22 cellular contexts compared by ENCODE assay signal in genomic region chr16:89351645-89352044, GRCh38.
DNase-seq lines count a peak whose midpoint lies in the region; ATAC-seq, FAIRE-seq and TF ChIP-seq lines count a peak whose summit lies in the region.
"Had no signal": no experiment of that assay in that cellular context is flagged by ENCODE, and none has a peak within 500 bp of the region (broad histone marks: within the 10 kb centered on the region; RNA-seq: fewer than 3 reads in every experiment).

No MANE protein-coding gene starts in this region.

- H3K4me3 ChIP-seq in cardiac muscle cell: no peak overlapping the region
- no peak overlapping the region for H3K4me3 ChIP-seq in HepG2 (replicated peaks in 1 of 3; ENCODE audit: insufficient read depth in 1 of 3, low read depth in 2 of 3, low read length in 3 of 3)
- no peak overlapping the region for H3K4me3 ChIP-seq in smooth muscle cell
- H3K4me3 ChIP-seq: GM12878, prostate gland, suprapubic skin had no signal

- peaks cover 8% of the 10 kb centered on the region for H3F3A ChIP-seq in smooth muscle cell (ENCODE audit: low read depth)

- ATAC-seq in left cardiac atrium: no peak
- ATAC-seq in HepG2: peak; percentile 14; the same call in 1 of the 3 replicates
- ATAC-seq in GM21528 (IDR thresholded peaks at IDR 0.05; ENCODE audit: low FRiP score, unreplicated experiment): no peak
- no peak for ATAC-seq in stimulated activated memory B cell treated with anti-CD40 and anti-IgM and Interleukin-4, amounts not matched to agents 10 μg/mL and 1 μg/mL and 100 μg/mL, for 72 hours
- ATAC-seq: T-cell had no signal

- in situ Hi-C loops in HepG2 (cut with HindIII; ENCODE audit: extremely low pct_ligation_motif_present, low pct_unique_long_range_greater_than_20kb): no loop called here

- H3K79me2 ChIP-seq in HepG2 (ENCODE audit: insufficient read depth, low read length): peaks cover 94% of the 10 kb centered on the region
- peaks cover 100% of the 10 kb centered on the region for H3K79me2 ChIP-seq in smooth muscle cell (ENCODE audit: low read depth)

- WGBS in HepG2 (ENCODE audit: low lambda C conversion rate): 85% methylated on average over 12 of the region's 12 CpGs
- WGBS in smooth muscle cell (ENCODE audit: low lambda C conversion rate): 93% methylated on average over 12 of the region's 12 CpGs

- H3K4me3 Mint-ChIP-seq in activated T-helper 2 cell treated with anti-CD3 and anti-CD28 coated beads, Interferon-gamma antibody, Interleukin-2, Interleukin-4, amounts not matched to agents 10 μg/mL and 5 μg/mL and 100 μg/mL, durations not matched to agents 14 hours and 24 hours and 36 hours (ENCODE audit: low read depth): no peak overlapping the region
- no peak overlapping the region for H3K4me3 Mint-ChIP-seq in stimulated activated memory B cell treated with anti-CD40 and anti-IgM and Interleukin-4, amounts not matched to agents 10 μg/mL and 1 μg/mL and 100 μg/mL, for 72 hours
- H3K4me3 Mint-ChIP-seq: memory B cell had no signal

- no peaks in the 10 kb centered on the region for H3K9me3 Mint-ChIP-seq in activated T-helper 2 cell treated with anti-CD3 and anti-CD28 coated beads, Interferon-gamma antibody, Interleukin-2, Interleukin-4, amounts not matched to agents 10 μg/mL and 5 μg/mL and 100 μg/mL, durations not matched to agents 14 hours and 24 hours and 36 hours
- no peaks in the 10 kb centered on the region for H3K9me3 Mint-ChIP-seq in stimulated activated memory B cell treated with anti-CD40 and anti-IgM and Interleukin-4, amounts not matched to agents 10 μg/mL and 1 μg/mL and 100 μg/mL, for 72 hours
- H3K9me3 Mint-ChIP-seq: CD4-positive, alpha-beta memory T cell; memory B cell; T-cell had no signal

- H2AFZ ChIP-seq in HepG2 (ENCODE audit: low read length): no peak overlapping the region
- H2AFZ ChIP-seq in smooth muscle cell (ENCODE audit: low read depth): no peak overlapping the region

- H3K27ac Mint-ChIP-seq in activated T-helper 2 cell treated with anti-CD3 and anti-CD28 coated beads, Interferon-gamma antibody, Interleukin-2, Interleukin-4, amounts not matched to agents 10 μg/mL and 5 μg/mL and 100 μg/mL, durations not matched to agents 14 hours and 24 hours and 36 hours: peak overlapping the region; percentile 54
- H3K27ac Mint-ChIP-seq in stimulated activated memory B cell treated with anti-CD40 and anti-IgM and Interleukin-4, amounts not matched to agents 10 μg/mL and 1 μg/mL and 100 μg/mL, for 72 hours: no peak overlapping the region
- H3K27ac Mint-ChIP-seq: memory B cell, T-cell had no signal

- FAIRE-seq in HepG2 (lab: Jason Lieb, UNC): no peak
- FAIRE-seq: GM12878, islet of Langerhans had no signal

- TF ChIP-seq CTCF in cardiac muscle cell (IDR thresholded peaks at IDR 0.05; ENCODE audit: low read depth, low read length): no peak
- TF ChIP-seq CTCF in HepG2 (CRISPR knock-in tag; IDR thresholded peaks at IDR 0.05): no peak
- no peak for TF ChIP-seq CTCF in smooth muscle cell (IDR thresholded peaks at IDR 0.05; ENCODE audit: borderline replicate concordance, insufficient read depth, poor library complexity, severe bottlenecking)

- no peak for TF ChIP-seq RAD21 in HepG2 (CRISPR knock-in tag; IDR thresholded peaks at IDR 0.05)

- CTCF ChIA-PET in HepG2 (lab: Yijun Ruan, JAX; ENCODE audit: low intra/inter-chr PET ratio, low total read pairs): no interaction called here

- H3K27me3 Mint-ChIP-seq in activated T-helper 2 cell treated with anti-CD3 and anti-CD28 coated beads, Interferon-gamma antibody, Interleukin-2, Interleukin-4, amounts not matched to agents 10 μg/mL and 5 μg/mL and 100 μg/mL, durations not matched to agents 14 hours and 24 hours and 36 hours (ENCODE audit: low read depth): no peaks in the 10 kb centered on the region
- no peaks in the 10 kb centered on the region for H3K27me3 Mint-ChIP-seq in stimulated activated memory B cell treated with anti-CD40 and anti-IgM and Interleukin-4, amounts not matched to agents 10 μg/mL and 1 μg/mL and 100 μg/mL, for 72 hours
- H3K27me3 Mint-ChIP-seq: CD4-positive, alpha-beta memory T cell; memory B cell; naive thymus-derived CD4-positive, alpha-beta T cell; T-cell had no signal

- H3K4me1 ChIP-seq in cardiac muscle cell (ENCODE audit: low read depth): peaks cover 17% of the 10 kb centered on the region
- H3K4me1 ChIP-seq in HepG2 (ENCODE audit: insufficient read depth, low read length): peaks cover 73% of the 10 kb centered on the region
- H3K4me1 ChIP-seq in smooth muscle cell (ENCODE audit: low read depth): no peaks in the 10 kb centered on the region

- TF ChIP-seq POLR2A in HepG2 (IDR thresholded peaks at IDR 0.05; ENCODE audit: insufficient read depth in 1 of 2, low read depth in 2 of 2, low read length in 2 of 2): no peak

- TF ChIP-seq EP300 in HepG2 (IDR thresholded peaks at IDR 0.05; ENCODE audit: low read depth in 2 of 2, low read length in 2 of 2): no peak
- TF ChIP-seq EP300 in HepG2 (CRISPR knock-in tag; IDR thresholded peaks at IDR 0.05; ENCODE audit: borderline replicate concordance): no peak

- H3K9ac ChIP-seq in HepG2 (ENCODE audit: insufficient read depth, low read depth, low read length) (no peak overlapping the region), smooth muscle cell (ENCODE audit: low read depth) (no peak overlapping the region)

- no peak for DNase-seq in cardiac muscle cell (ENCODE audit: low read depth in 1 of 2, low spot score in 1 of 2)
- no peak for DNase-seq in left cardiac atrium
- DNase-seq in activated T-helper 2 cell treated with anti-CD3 and anti-CD28 coated beads, Interferon-gamma antibody, Interleukin-2, Interleukin-4, amounts not matched to agents 10 μg/mL and 5 μg/mL and 100 μg/mL, durations not matched to agents 14 hours and 24 hours and 36 hours (ENCODE audit: low spot score): no peak
- no peak for DNase-seq in HepG2 (ENCODE audit: low spot score)
- no peak for DNase-seq in smooth muscle cell (lab: John Stamatoyannopoulos, UW; ENCODE audit: unreplicated experiment)
- DNase-seq in stimulated activated CD4-positive, alpha-beta T cell treated with anti-CD3 and anti-CD28 coated beads, Interleukin-2, amount 100 ng/mL, for 48 hours: no peak
- DNase-seq: activated effector memory CD4-positive, alpha-beta T cell treated with Interleukin-2 at 50 U/mL for 16 hours; anterior cingulate cortex; CD4-positive, alpha-beta memory T cell; naive thymus-derived CD4-positive, alpha-beta T cell; NCI-H1417; NCI-H526; SHP77; stimulated activated CD8-positive, alpha-beta memory T cell treated with anti-CD3 and anti-CD28 coated beads, Interleukin-4, amount 100 ng/mL, for 48 hours; T-cell had no signal

- H3K4me2 ChIP-seq in HepG2 (ENCODE audit: low read depth, low read length): no peak overlapping the region
- no peak overlapping the region for H3K4me2 ChIP-seq in smooth muscle cell

- no TSS peak for BruUV-seq in HepG2 (replicated peaks; lab: Mats Ljungman, UMichigan)

- no peaks in the 10 kb centered on the region for H3K36me3 ChIP-seq in cardiac muscle cell
- H3K36me3 ChIP-seq in HepG2 (replicated peaks in 1 of 2; ENCODE audit: control insufficient read depth in 1 of 2, insufficient read depth in 2 of 2, low read length in 2 of 2): peaks cover 13 to 17% of the 10 kb centered on the region in 2 experiments
- H3K36me3 ChIP-seq in smooth muscle cell (ENCODE audit: low read depth): no peaks in the 10 kb centered on the region
- H3K36me3 ChIP-seq: prostate gland, suprapubic skin had no signal

- H3K9me3 ChIP-seq in cardiac muscle cell (ENCODE audit: low read depth) (no peaks in the 10 kb centered on the region), HepG2 (ENCODE audit: low read length) (no peaks in the 10 kb centered on the region), smooth muscle cell (replicated peaks; ENCODE audit: low read depth) (no peaks in the 10 kb centered on the region)
- H3K9me3 ChIP-seq: prostate gland, suprapubic skin had no signal

- POLR2A ChIA-PET in HepG2 (lab: Yijun Ruan, JAX): no interaction called here

- H3K27me3 ChIP-seq in cardiac muscle cell: no peaks in the 10 kb centered on the region
- no peaks in the 10 kb centered on the region for H3K27me3 ChIP-seq in HepG2 (ENCODE audit: control insufficient read depth in 1 of 2, insufficient read depth in 2 of 2, low read length in 2 of 2)
- no peaks in the 10 kb centered on the region for H3K27me3 ChIP-seq in smooth muscle cell (ENCODE audit: low read depth)
- H3K27me3 ChIP-seq: suprapubic skin had no signal

- H4K20me1 ChIP-seq in HepG2 (ENCODE audit: insufficient read depth, low read length) (peaks cover 95% of the 10 kb centered on the region), smooth muscle cell (ENCODE audit: low read depth) (peaks cover 100% of the 10 kb centered on the region)

- intact Hi-C loops in left cardiac atrium (cut with DNase I) (loop anchor here in 1 of 2 donors (2.0 to 10.0 kb wide), 2 partner anchors 65 to 153 kb away; partner anchors contain the start of gene SPG7), HepG2 (cut with micrococcal nuclease; ENCODE audit: unreplicated experiment) (no loop called here)
- intact Hi-C loops in activated T-helper 2 cell treated with anti-CD3 and anti-CD28 coated beads, Interferon-gamma antibody, Interleukin-2, Interleukin-4, amounts not matched to agents 10 μg/mL and 5 μg/mL and 100 μg/mL, durations not matched to agents 14 hours and 24 hours and 36 hours (cut with micrococcal nuclease): loop anchor here (2.0 kb wide), 2 partner anchors 27 to 71 kb away; no protein-coding TSS in a partner anchor

- peaks cover 64% of the 10 kb centered on the region for H3K4me1 Mint-ChIP-seq in activated T-helper 2 cell treated with anti-CD3 and anti-CD28 coated beads, Interferon-gamma antibody, Interleukin-2, Interleukin-4, amounts not matched to agents 10 μg/mL and 5 μg/mL and 100 μg/mL, durations not matched to agents 14 hours and 24 hours and 36 hours (ENCODE audit: low read depth)
- peaks cover 73% of the 10 kb centered on the region for H3K4me1 Mint-ChIP-seq in stimulated activated memory B cell treated with anti-CD40 and anti-IgM and Interleukin-4, amounts not matched to agents 10 μg/mL and 1 μg/mL and 100 μg/mL, for 72 hours

- H3K27ac ChIP-seq in cardiac muscle cell: peak overlapping the region; percentile 69
- no peak overlapping the region for H3K27ac ChIP-seq in HepG2 (ENCODE audit: extremely low read length, insufficient read depth, low read length)
- H3K27ac ChIP-seq in smooth muscle cell (ENCODE audit: low read depth): peak overlapping the region; percentile 47
- H3K27ac ChIP-seq: prostate gland, suprapubic skin had no signal

- peaks cover 30% of the 10 kb centered on the region for H3K36me3 Mint-ChIP-seq in activated T-helper 2 cell treated with anti-CD3 and anti-CD28 coated beads, Interferon-gamma antibody, Interleukin-2, Interleukin-4, amounts not matched to agents 10 μg/mL and 5 μg/mL and 100 μg/mL, durations not matched to agents 14 hours and 24 hours and 36 hours (ENCODE audit: low read depth)
- peaks cover 29% of the 10 kb centered on the region for H3K36me3 Mint-ChIP-seq in stimulated activated memory B cell treated with anti-CD40 and anti-IgM and Interleukin-4, amounts not matched to agents 10 μg/mL and 1 μg/mL and 100 μg/mL, for 72 hours

TF ChIP-seq in HepG2, 621 proteins besides CTCF, POLR2A, EP300 and RAD21 (continues in another document):
- no peak for TF ChIP-seq TRIM24 (CRISPR knock-in tag; IDR thresholded peaks at IDR 0.05)
- TF ChIP-seq ZNF121 (CRISPR knock-in tag; IDR thresholded peaks at IDR 0.05): no peak
- 0 out of 2 replicates have a peak, but pooled peaks have one; percentile 8 for TF ChIP-seq ZNF737 (CRISPR knock-in tag; IDR thresholded peaks at IDR 0.05; ENCODE audit: borderline replicate concordance)
- 0 out of 2 replicates have a peak, but pooled peaks have one; percentile 12 for TF ChIP-seq SALL1 (CRISPR knock-in tag; IDR thresholded peaks at IDR 0.05)
